Comparison of ENCODE assay signal across 1 cellular context in genomic region chr3:78066287-78066686, GRCh38.
TF ChIP-seq lines count a peak whose summit lies in the region.

No MANE protein-coding gene starts in this region.

TF ChIP-seq in SK-N-SH treated with all-trans-retinoic acid at 6 μM for 48 hours, 23 proteins besides CTCF, POLR2A, EP300 and RAD21 (continued from another document):
- no peak for TF ChIP-seq PATZ1 (CRISPR knock-in tag; IDR thresholded peaks at IDR 0.05; ENCODE audit: borderline replicate concordance)
- no peak for TF ChIP-seq POU6F1 (CRISPR knock-in tag; IDR thresholded peaks at IDR 0.05; ENCODE audit: borderline replicate concordance, low read depth)
- no peak for TF ChIP-seq TOX (CRISPR knock-in tag; IDR thresholded peaks at IDR 0.05; ENCODE audit: borderline replicate concordance)
- no peak for TF ChIP-seq CSRNP3 (CRISPR knock-in tag; IDR thresholded peaks at IDR 0.05)
- no peak for TF ChIP-seq TSHZ2 (CRISPR knock-in tag; IDR thresholded peaks at IDR 0.05)
- no peak for TF ChIP-seq ZFP30 (CRISPR knock-in tag; IDR thresholded peaks at IDR 0.05)
- no peak for TF ChIP-seq BACH2 (CRISPR knock-in tag; IDR thresholded peaks at IDR 0.05; ENCODE audit: borderline replicate concordance)
- no peak for TF ChIP-seq ZNF8 (CRISPR knock-in tag; IDR thresholded peaks at IDR 0.05)
- TF ChIP-seq ZC3H10 (CRISPR knock-in tag; IDR thresholded peaks at IDR 0.05): no peak
